Comparison of ENCODE assay signal across 8 cellular contexts in genomic region chr1:55277377-55278130, GRCh38.
DNase-seq lines count a peak whose midpoint lies in the region; ATAC-seq and TF ChIP-seq lines count a peak whose summit lies in the region.

No MANE protein-coding gene starts in this region.

- H3K4me1 ChIP-seq in CD8-positive, alpha-beta memory T cell (ENCODE audit: insufficient read depth, low read length) = peaks cover 6% of the 10 kb centered on the region

- CTCF ChIA-PET in CD8-positive, alpha-beta memory T cell (lab: Charles Lee) = interaction anchor here (0.6 to 3.1 kb wide), 11 partner anchors 21 to 152 kb away, joined by 3 to 34 read pairs (median 3); no protein-coding TSS in a partner anchor
- CTCF ChIA-PET in activated CD8-positive, alpha-beta memory T cell treated with anti-CD3 and anti-CD28 coated beads, Interleukin-2, amount 10 ng/mL, durations not matched to agents 7 days and 5 days (lab: Charles Lee) = interaction anchor here (0.6 to 7.8 kb wide), 18 partner anchors 16 to 1307 kb away, joined by 3 to 92 read pairs (median 4); no protein-coding TSS in a partner anchor

- H3K27ac Mint-ChIP-seq in CD8-positive, alpha-beta memory T cell = peak overlapping the region in 2 of 8 donors; percentile 3 to 27
- H3K27ac Mint-ChIP-seq in activated CD8-positive, alpha-beta memory T cell treated with anti-CD3 and anti-CD28 coated beads, Interleukin-2, amount 10 ng/mL, durations not matched to agents 7 days and 5 days = no peak overlapping the region
- peak overlapping the region; percentile 33 to 92 (median 77) for H3K27ac Mint-ChIP-seq in naive B cell

- no peaks in the 10 kb centered on the region for H3K27me3 ChIP-seq in CD8-positive, alpha-beta memory T cell (ENCODE audit: insufficient read depth, low read length, poor library complexity, severe bottlenecking)

- TF ChIP-seq CTCF in epithelial cell of esophagus (IDR thresholded peaks at IDR 0.05; ENCODE audit: insufficient read depth, low read depth, low read length, missing control alignments) = peak; percentile 97

- peaks cover 3 to 5% (median 4%) of the 10 kb centered on the region in 3 donors for H3K4me1 Mint-ChIP-seq in CD8-positive, alpha-beta memory T cell
- H3K4me1 Mint-ChIP-seq in activated CD8-positive, alpha-beta memory T cell treated with anti-CD3 and anti-CD28 coated beads, Interleukin-2, amount 10 ng/mL, durations not matched to agents 7 days and 5 days = peaks cover 24% of the 10 kb centered on the region
- peaks cover 19 to 33% (median 21%) of the 10 kb centered on the region in 3 donors for H3K4me1 Mint-ChIP-seq in naive B cell

- peaks cover 1 to 4% of the 10 kb centered on the region in 2 donors for H3K27me3 Mint-ChIP-seq in CD8-positive, alpha-beta memory T cell
- H3K27me3 Mint-ChIP-seq in activated CD8-positive, alpha-beta memory T cell treated with anti-CD3 and anti-CD28 coated beads, Interleukin-2, amount 10 ng/mL, durations not matched to agents 7 days and 5 days = peaks cover 12% of the 10 kb centered on the region
- H3K27me3 Mint-ChIP-seq in naive B cell = peaks cover 2 to 3% (median 3%) of the 10 kb centered on the region in 3 donors

- H3K9me3 Mint-ChIP-seq in CD8-positive, alpha-beta memory T cell = no peaks in the 10 kb centered on the region
- no peaks in the 10 kb centered on the region for H3K9me3 Mint-ChIP-seq in activated CD8-positive, alpha-beta memory T cell treated with anti-CD3 and anti-CD28 coated beads, Interleukin-2, amount 10 ng/mL, durations not matched to agents 7 days and 5 days (ENCODE audit: low read depth)
- no peaks in the 10 kb centered on the region for H3K9me3 Mint-ChIP-seq in naive B cell

- H3K4me3 ChIP-seq in CD8-positive, alpha-beta memory T cell (ENCODE audit: low read length) = no peak overlapping the region
- H3K4me3 ChIP-seq in epithelial cell of esophagus (ENCODE audit: low read length) = no peak overlapping the region

- H3K36me3 ChIP-seq in CD8-positive, alpha-beta memory T cell (ENCODE audit: insufficient read depth, low read length) = no peaks in the 10 kb centered on the region

- POLR2A ChIA-PET in CD8-positive, alpha-beta memory T cell (lab: Charles Lee) = no interaction called here

- no peaks in the 10 kb centered on the region for H3K9me3 ChIP-seq in CD8-positive, alpha-beta memory T cell (ENCODE audit: low read length)

- DNase-seq in CD8-positive, alpha-beta memory T cell = peak; percentile 56 to 83 (median 62)
- DNase-seq in HPDE6-E6E7 (ENCODE audit: extremely low spot score) = peak; percentile 45
- peak; percentile 56 for DNase-seq in NOMO-1 treated with DMSO at 0.1 percent for 48 hours (lab: John Stamatoyannopoulos, UW; ENCODE audit: unreplicated experiment)
- peak; percentile 87 for DNase-seq in activated CD8-positive, alpha-beta memory T cell treated with anti-CD3 and anti-CD28 coated beads, Interleukin-2, amount 10 ng/mL, durations not matched to agents 7 days and 5 days
- DNase-seq in epithelial cell of esophagus (ENCODE audit: low read depth) = peak; percentile 77
- DNase-seq in naive B cell = peak; percentile 68
- DNase-seq in stimulated activated CD8-positive, alpha-beta memory T cell treated with anti-CD3 and anti-CD28 coated beads, Interleukin-7, amount 100 ng/mL, for 48 hours (ENCODE audit: extremely low read depth in 1 of 2, low read depth in 1 of 2) = peak; percentile 58 to 73

- no peak overlapping the region for H3K4me3 Mint-ChIP-seq in CD8-positive, alpha-beta memory T cell
- H3K4me3 Mint-ChIP-seq in activated CD8-positive, alpha-beta memory T cell treated with anti-CD3 and anti-CD28 coated beads, Interleukin-2, amount 10 ng/mL, durations not matched to agents 7 days and 5 days = no peak overlapping the region
- peak overlapping the region in 7 of 8 donors; percentile 40 to 91 (median 65) for H3K4me3 Mint-ChIP-seq in naive B cell

- H3K36me3 Mint-ChIP-seq in CD8-positive, alpha-beta memory T cell = no peaks in the 10 kb centered on the region
- H3K36me3 Mint-ChIP-seq in activated CD8-positive, alpha-beta memory T cell treated with anti-CD3 and anti-CD28 coated beads, Interleukin-2, amount 10 ng/mL, durations not matched to agents 7 days and 5 days = no peaks in the 10 kb centered on the region
- no peaks in the 10 kb centered on the region for H3K36me3 Mint-ChIP-seq in naive B cell

- ATAC-seq in GM19467 (IDR thresholded peaks at IDR 0.05; ENCODE audit: unreplicated experiment) (peak; percentile 75), naive B cell (ENCODE audit: low read depth in 2 of 2) (peak; percentile 92 to 95)
- ATAC-seq in activated CD8-positive, alpha-beta memory T cell treated with anti-CD3 and anti-CD28 coated beads, Interleukin-2, amount 10 ng/mL, durations not matched to agents 7 days and 5 days = peak; percentile 91

- H3K27ac ChIP-seq in CD8-positive, alpha-beta memory T cell (ENCODE audit: low read depth, low read length) = no peak overlapping the region

Comparison
In these comparisons a context has a peak if more than half of its experiments do, and no peak if none do; other contexts are left out.
1. H3K4me3 Mint-ChIP-seq: peak in naive B cell (7 of 8); none in CD8-positive, alpha-beta memory T cell (0 of 7) and activated CD8-positive, alpha-beta memory T cell treated with anti-CD3 and anti-CD28 coated beads, Interleukin-2, amount 10 ng/mL, durations not matched to agents 7 days and 5 days (single experiment).
2. Peak in every context shown above with its lines, with median percentiles within 50 percentile points of each other: DNase-seq and ATAC-seq.